In genomic region chr2:33121925-33122324, GRCh38 we compare ENCODE assay signal across 34 cellular contexts.
"Had no signal": no experiment of that assay in that cellular context is flagged by ENCODE, and none has a peak within 500 bp of the region (broad histone marks: within the 10 kb centered on the region; RNA-seq: fewer than 3 reads in every experiment).

No MANE protein-coding gene starts in this region.

- ATAC-seq: activated CD4-positive, alpha-beta T cell treated with anti-CD3 and anti-CD28 coated beads for 36 hours; activated CD8-positive, alpha-beta T cell treated with anti-CD3 and anti-CD28 coated beads for 36 hours; activated naive CD8-positive, alpha-beta T cell treated with anti-CD3 and anti-CD28 coated beads, Interleukin-2, amount 50 U/mL, for 24 hours; activated T-cell treated with anti-CD3 and anti-CD28 coated beads, Interleukin-2, amount 50 U/mL, for 4 hours; gastroesophageal sphincter; T-helper 17 cell had no signal

- H3K9me3 Mint-ChIP-seq: activated CD4-positive, alpha-beta T cell treated with anti-CD3 and anti-CD28 coated beads, Interleukin-2, amount 10 ng/mL, durations not matched to agents 24 days and 14 days; activated naive CD4-positive, alpha-beta T cell treated with anti-CD3 and anti-CD28 coated beads for 36 hours; activated naive CD4-positive, alpha-beta T cell treated with anti-CD3 and anti-CD28 coated beads, Interleukin-2, amount 50 U/mL, for 24 hours; activated naive CD8-positive, alpha-beta T cell treated with anti-CD3 and anti-CD28 coated beads for 36 hours; activated T-helper 1 cell treated with anti-CD3 and anti-CD28 coated beads, Interleukin-12 subunit alpha, Interleukin-12 subunit beta, Interleukin-2, Interleukin-4 antibody, amounts not matched to agents 30 ng/mL and 10 ng/mL and 1 ng/mL, durations not matched to agents 14 hours and 24 hours and 36 hours; activated T-helper 2 cell treated with anti-CD3 and anti-CD28 coated beads, Interferon-gamma antibody, Interleukin-2, Interleukin-4, amounts not matched to agents 10 μg/mL and 5 μg/mL and 100 μg/mL, durations not matched to agents 14 hours and 24 hours and 36 hours; central memory CD8-positive, alpha-beta T cell; dendritic cell treated with granulocyte-macrophage colony-stimulating factor and Interleukin-4, amounts not matched to agents 40 ng/mL and 50 ng/mL, for 4 days; endodermal cell; T-helper 2 cell treated with Interferon-gamma antibody and Interleukin-4, amounts not matched to agents 5 μg/mL and 100 μg/mL, for 36 hours had no signal

- H3K4me1 Mint-ChIP-seq: activated CD4-positive, alpha-beta T cell treated with anti-CD3 and anti-CD28 coated beads for 36 hours; activated CD4-positive, alpha-beta T cell treated with anti-CD3 and anti-CD28 coated beads, Interleukin-2, amount 10 ng/mL, durations not matched to agents 24 days and 14 days; activated naive CD4-positive, alpha-beta T cell treated with anti-CD3 and anti-CD28 coated beads, Interleukin-2, amount 50 U/mL, for 24 hours; activated naive CD8-positive, alpha-beta T cell treated with anti-CD3 and anti-CD28 coated beads for 36 hours; central memory CD8-positive, alpha-beta T cell had no signal

- H3K9me3 ChIP-seq: adrenal gland, breast epithelium, esophagus squamous epithelium, gastroesophageal sphincter had no signal

- H3K4me3 Mint-ChIP-seq: activated CD4-positive, alpha-beta T cell treated with anti-CD3 and anti-CD28 coated beads for 36 hours; activated CD4-positive, alpha-beta T cell treated with anti-CD3 and anti-CD28 coated beads, Interleukin-2, amount 10 ng/mL, durations not matched to agents 24 days and 14 days; activated CD8-positive, alpha-beta T cell treated with anti-CD3 and anti-CD28 coated beads for 36 hours; activated naive CD4-positive, alpha-beta T cell treated with anti-CD3 and anti-CD28 coated beads for 36 hours; activated naive CD4-positive, alpha-beta T cell treated with anti-CD3 and anti-CD28 coated beads, Interleukin-2, amount 50 U/mL, for 24 hours; activated naive CD8-positive, alpha-beta T cell treated with anti-CD3 and anti-CD28 coated beads for 36 hours; activated naive CD8-positive, alpha-beta T cell treated with anti-CD3 and anti-CD28 coated beads, Interleukin-2, amount 50 U/mL, for 24 hours; activated T-cell treated with anti-CD3 and anti-CD28 coated beads, Interleukin-2, amount 50 U/mL, for 4 hours; activated T-helper 1 cell treated with anti-CD3 and anti-CD28 coated beads, Interleukin-12 subunit alpha, Interleukin-12 subunit beta, Interleukin-2, Interleukin-4 antibody, amounts not matched to agents 30 ng/mL and 10 ng/mL and 1 ng/mL, durations not matched to agents 14 hours and 24 hours and 36 hours; brain; central memory CD8-positive, alpha-beta T cell; dendritic cell treated with granulocyte-macrophage colony-stimulating factor and Interleukin-4, amounts not matched to agents 40 ng/mL and 50 ng/mL, for 4 days; endodermal cell; T-helper 17 cell; T-helper 2 cell treated with Interferon-gamma antibody and Interleukin-4, amounts not matched to agents 5 μg/mL and 100 μg/mL, for 36 hours had no signal

- H3K27ac ChIP-seq: adrenal gland, breast epithelium, dorsolateral prefrontal cortex, esophagus squamous epithelium, gastroesophageal sphincter, WERI-Rb-1 had no signal

- H3K27ac Mint-ChIP-seq: activated CD4-positive, alpha-beta T cell treated with anti-CD3 and anti-CD28 coated beads for 36 hours; activated CD4-positive, alpha-beta T cell treated with anti-CD3 and anti-CD28 coated beads, Interleukin-2, amount 10 ng/mL, durations not matched to agents 24 days and 14 days; activated CD8-positive, alpha-beta T cell treated with anti-CD3 and anti-CD28 coated beads for 36 hours; activated naive CD4-positive, alpha-beta T cell treated with anti-CD3 and anti-CD28 coated beads for 36 hours; activated naive CD4-positive, alpha-beta T cell treated with anti-CD3 and anti-CD28 coated beads, Interleukin-2, amount 50 U/mL, for 24 hours; activated naive CD8-positive, alpha-beta T cell treated with anti-CD3 and anti-CD28 coated beads for 36 hours; activated naive CD8-positive, alpha-beta T cell treated with anti-CD3 and anti-CD28 coated beads, Interleukin-2, amount 50 U/mL, for 24 hours; activated T-helper 1 cell treated with anti-CD3 and anti-CD28 coated beads, Interleukin-12 subunit alpha, Interleukin-12 subunit beta, Interleukin-2, Interleukin-4 antibody, amounts not matched to agents 30 ng/mL and 10 ng/mL and 1 ng/mL, durations not matched to agents 14 hours and 24 hours and 36 hours; activated T-helper 2 cell treated with anti-CD3 and anti-CD28 coated beads, Interferon-gamma antibody, Interleukin-2, Interleukin-4, amounts not matched to agents 10 μg/mL and 5 μg/mL and 100 μg/mL, durations not matched to agents 14 hours and 24 hours and 36 hours; brain; dendritic cell treated with granulocyte-macrophage colony-stimulating factor and Interleukin-4, amounts not matched to agents 40 ng/mL and 50 ng/mL, for 4 days; endodermal cell; T-helper 17 cell; T-helper 2 cell treated with Interferon-gamma antibody and Interleukin-4, amounts not matched to agents 5 μg/mL and 100 μg/mL, for 36 hours had no signal

- H3K4me1 ChIP-seq: adrenal gland, breast epithelium had no signal

- H3K4me3 ChIP-seq: adrenal gland, breast epithelium, coronary artery, dorsolateral prefrontal cortex, esophagus squamous epithelium, gastroesophageal sphincter had no signal

- DNase-seq: activated CD4-positive, alpha-beta T cell treated with anti-CD3 and anti-CD28 coated beads for 36 hours; activated CD4-positive, alpha-beta T cell treated with anti-CD3 and anti-CD28 coated beads, Interleukin-2, amount 10 ng/mL, durations not matched to agents 24 days and 14 days; activated CD4-positive, CD25-positive, alpha-beta regulatory T cell; activated CD4-positive, CD25-positive, alpha-beta regulatory T cell treated with anti-CD3 and anti-CD28 coated beads, Interleukin-2, amount 50 U/mL, for 72 hours; activated CD8-positive, alpha-beta memory T cell treated with anti-CD3 and anti-CD28 coated beads for 24 hours; activated CD8-positive, alpha-beta T cell treated with anti-CD3 and anti-CD28 coated beads for 36 hours; activated effector memory CD4-positive, alpha-beta T cell treated with anti-CD3 and anti-CD28 coated beads, Interleukin-2, amount 50 U/mL, for 16 hours; activated naive CD4-positive, alpha-beta T cell treated with anti-CD3 and anti-CD28 coated beads for 36 hours; activated naive CD8-positive, alpha-beta T cell treated with anti-CD3 and anti-CD28 coated beads for 36 hours; activated naive CD8-positive, alpha-beta T cell treated with anti-CD3 and anti-CD28 coated beads, Interleukin-2, amount 50 U/mL, for 24 hours; activated T-cell treated with anti-CD3 and anti-CD28 coated beads, Interleukin-2, amount 50 U/mL, for 4 hours; adrenal gland; amygdala; aorta; dorsolateral prefrontal cortex; effector memory CD4-positive, alpha-beta T cell; endodermal cell; esophagus squamous epithelium; foreskin melanocyte; head of caudate nucleus; T-helper 1 cell; T-helper 17 cell; T1000; WERI-Rb-1 had no signal

- H3K27me3 ChIP-seq: adrenal gland, breast epithelium, dorsolateral prefrontal cortex, esophagus squamous epithelium, gastroesophageal sphincter had no signal

- H3K36me3 ChIP-seq: adrenal gland, breast epithelium, esophagus squamous epithelium, gastroesophageal sphincter, WERI-Rb-1 had no signal

- H3K36me3 Mint-ChIP-seq: activated naive CD4-positive, alpha-beta T cell treated with anti-CD3 and anti-CD28 coated beads, Interleukin-2, amount 50 U/mL, for 24 hours; activated naive CD8-positive, alpha-beta T cell treated with anti-CD3 and anti-CD28 coated beads for 36 hours had no signal
